Comparison of ENCODE assay signal across 8 cellular contexts in genomic region chr14:22427771-22428228, GRCh38.
DNase-seq lines count a peak whose midpoint lies in the region; ATAC-seq and TF ChIP-seq lines count a peak whose summit lies in the region.

No MANE protein-coding gene starts in this region.

- H3K36me3 ChIP-seq in ascending aorta (no peaks in the 10 kb centered on the region), stomach smooth muscle (ENCODE audit: control insufficient read depth in 2 of 2, insufficient read depth in 2 of 2, low read length in 2 of 2) (no peaks in the 10 kb centered on the region)

- TF ChIP-seq CTCF in ascending aorta (IDR thresholded peaks at IDR 0.05), result no peak

- intact Hi-C loops in ascending aorta (cut with DNase I), result loop anchor here (2.0 kb wide), 1 partner anchor 27 kb away; no protein-coding TSS in a partner anchor

- no peak overlapping the region for H3K4me3 Mint-ChIP-seq in stimulated activated effector memory CD8-positive, alpha-beta T cell treated with anti-CD3 and anti-CD28 coated beads, Interleukin-12 subunit alpha, Interleukin-12 subunit beta, amount 100 ng/mL, for 72 hours

- H3K27me3 ChIP-seq in ascending aorta, result no peaks in the 10 kb centered on the region
- no peaks in the 10 kb centered on the region for H3K27me3 ChIP-seq in stomach smooth muscle (ENCODE audit: control insufficient read depth in 1 of 2, insufficient read depth in 2 of 2, low read length in 2 of 2)

- H3K4me3 ChIP-seq in ascending aorta (peak overlapping the region; percentile 23 to 44), stomach smooth muscle (ENCODE audit: low read length in 2 of 2) (peak overlapping the region; percentile 55 to 59)

- H3K9ac ChIP-seq in stomach smooth muscle (ENCODE audit: low read length in 2 of 2), result no peak overlapping the region

- no peaks in the 10 kb centered on the region for H3K9me3 Mint-ChIP-seq in stimulated activated effector memory CD8-positive, alpha-beta T cell treated with anti-CD3 and anti-CD28 coated beads, Interleukin-12 subunit alpha, Interleukin-12 subunit beta, amount 100 ng/mL, for 72 hours

- DNase-seq in HPDE6-E6E7 (ENCODE audit: extremely low spot score), result peak; percentile 40
- no peak for DNase-seq in ascending aorta (ENCODE audit: low spot score in 2 of 2)
- peak; percentile 80 for DNase-seq in iris pigment epithelial cell (ENCODE audit: low read depth)
- DNase-seq in DMS79 treated with DMSO at 0.1 percent for 48 hours (lab: John Stamatoyannopoulos, UW), result no peak
- no peak for DNase-seq in activated T-cell treated with anti-CD3 and anti-CD28 coated beads, Interleukin-2, amount 50 U/mL, for 1 hour
- no peak for DNase-seq in stimulated activated effector memory CD8-positive, alpha-beta T cell treated with anti-CD3 and anti-CD28 coated beads, Interleukin-12 subunit alpha, Interleukin-12 subunit beta, amount 100 ng/mL, for 72 hours (ENCODE audit: low spot score in 2 of 2)

- H3K27ac ChIP-seq in ascending aorta (peak overlapping the region; percentile 33 to 46), stomach smooth muscle (ENCODE audit: low read length) (peak overlapping the region; percentile 49)

- no peaks in the 10 kb centered on the region for H3K36me3 Mint-ChIP-seq in stimulated activated effector memory CD8-positive, alpha-beta T cell treated with anti-CD3 and anti-CD28 coated beads, Interleukin-12 subunit alpha, Interleukin-12 subunit beta, amount 100 ng/mL, for 72 hours

- H3K4me1 ChIP-seq in ascending aorta (peaks cover 0 to 23% of the 10 kb centered on the region in 2 donors), stomach smooth muscle (ENCODE audit: control insufficient read depth, insufficient read depth, low read length) (peaks cover 27% of the 10 kb centered on the region)

- no peaks in the 10 kb centered on the region for H3K4me1 Mint-ChIP-seq in stimulated activated effector memory CD8-positive, alpha-beta T cell treated with anti-CD3 and anti-CD28 coated beads, Interleukin-12 subunit alpha, Interleukin-12 subunit beta, amount 100 ng/mL, for 72 hours

- ATAC-seq in stimulated activated effector memory CD8-positive, alpha-beta T cell treated with anti-CD3 and anti-CD28 coated beads, Interleukin-12 subunit alpha, Interleukin-12 subunit beta, amount 100 ng/mL, for 72 hours, result no peak
- no peak for ATAC-seq in GM18873 (IDR thresholded peaks at IDR 0.05; ENCODE audit: low FRiP score, unreplicated experiment)

- H3K9me3 ChIP-seq in ascending aorta (no peaks in the 10 kb centered on the region), stomach smooth muscle (ENCODE audit: control insufficient read depth in 2 of 2, low read length in 2 of 2) (no peaks in the 10 kb centered on the region)

- H3K27ac Mint-ChIP-seq in stimulated activated effector memory CD8-positive, alpha-beta T cell treated with anti-CD3 and anti-CD28 coated beads, Interleukin-12 subunit alpha, Interleukin-12 subunit beta, amount 100 ng/mL, for 72 hours, result no peak overlapping the region

Comparison
In these comparisons a context has a peak if more than half of its experiments do, and no peak if none do; other contexts are left out.
1. DNase-seq: peak in HPDE6-E6E7 (single experiment) and iris pigment epithelial cell (single experiment); none in ascending aorta (0 of 2), DMS79 treated with DMSO at 0.1 percent for 48 hours (single experiment), activated T-cell treated with anti-CD3 and anti-CD28 coated beads, Interleukin-2, amount 50 U/mL, for 1 hour (single experiment) and stimulated activated effector memory CD8-positive, alpha-beta T cell treated with anti-CD3 and anti-CD28 coated beads, Interleukin-12 subunit alpha, Interleukin-12 subunit beta, amount 100 ng/mL, for 72 hours (0 of 2).